13 cellular contexts compared by ENCODE assay signal in the genomic region with DNA sequence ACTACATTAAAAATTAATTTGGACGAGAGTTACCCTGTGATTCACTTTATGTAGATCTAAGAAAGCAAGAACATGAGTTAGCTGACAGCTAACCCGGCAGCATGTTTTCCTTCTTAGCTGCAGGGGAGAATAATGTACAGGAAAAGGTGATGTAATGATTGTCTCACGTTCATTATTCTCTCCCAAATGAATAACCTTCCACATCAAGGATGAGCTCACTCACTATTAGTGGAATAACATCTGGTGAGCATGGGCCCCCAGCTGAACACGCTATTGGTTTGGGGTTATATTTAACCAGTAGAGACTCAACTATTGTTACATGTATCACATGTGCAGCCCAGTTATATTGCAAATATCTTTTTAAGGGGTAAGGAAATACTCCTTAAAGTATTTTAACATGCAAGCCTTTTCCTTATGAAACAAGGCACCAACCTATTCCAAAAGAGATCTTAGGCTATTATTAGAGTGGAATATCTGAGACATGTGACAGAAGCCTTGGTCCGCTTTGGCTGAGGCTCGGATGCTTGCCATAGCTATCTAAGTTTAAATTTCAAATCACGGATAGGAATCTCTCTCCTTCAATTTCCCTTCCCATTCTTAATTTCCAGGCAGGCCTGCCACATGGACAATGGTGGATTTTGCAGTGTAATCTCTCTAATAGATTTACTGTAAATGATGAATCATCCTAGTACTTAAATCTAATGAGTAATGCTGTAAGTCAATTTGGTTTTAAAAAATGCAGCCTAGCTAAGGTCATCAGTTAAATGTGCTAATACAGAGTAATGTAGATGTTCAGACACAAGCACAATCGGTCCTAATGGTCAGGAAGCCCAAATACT.
DNase-seq lines count a peak whose midpoint lies in the region; ATAC-seq, FAIRE-seq and TF ChIP-seq lines count a peak whose summit lies in the region.
"Had no signal": no experiment of that assay in that cellular context is flagged by ENCODE, and none has a peak within 500 bp of the region (broad histone marks: within the 10 kb centered on the region; RNA-seq: fewer than 3 reads in every experiment).

No MANE protein-coding gene starts in this region.

- H3K9me3 ChIP-seq in left lung, result no peaks in the 10 kb centered on the region

- no peaks in the 10 kb centered on the region for H3K27me3 ChIP-seq in left lung

- peak; percentile 60 for ATAC-seq in left lung
- ATAC-seq in HG03280 (IDR thresholded peaks at IDR 0.05; ENCODE audit: unreplicated experiment), result no peak
- ATAC-seq: naive thymus-derived CD4-positive, alpha-beta T cell had no signal

- intact Hi-C loops in left lung (cut with DNase I), result no loop called here

- H3K4me3 ChIP-seq in AG10803 (ENCODE audit: low read length), result no peak overlapping the region
- H3K4me3 ChIP-seq in left lung, result no peak overlapping the region

- TF ChIP-seq CTCF in AG10803 (conservative IDR thresholded peaks at IDR 0.05; ENCODE audit: low read length), result no peak
- no peak for TF ChIP-seq CTCF in left lung (IDR thresholded peaks at IDR 0.05)

- H3K36me3 ChIP-seq in left lung, result no peaks in the 10 kb centered on the region

- H3K27ac ChIP-seq in caudate nucleus (ENCODE audit: low read depth, low read length) (peak overlapping the region; percentile 50), left lung (peak overlapping the region in 1 of 2 donors; percentile 24)

- peaks cover 0 to 4% of the 10 kb centered on the region in 2 donors for H3K4me1 ChIP-seq in left lung

- DNase-seq in AG10803 (ENCODE audit: low read depth), result peak; percentile 89
- DNase-seq in HTR-8/SVneo (ENCODE audit: insufficient read length, low spot score), result peak; percentile 8
- peak in 9 of 61 donors; percentile 3 to 36 (median 14) for DNase-seq in caudate nucleus (lab: John Stamatoyannopoulos, UW)
- DNase-seq in left lung, result no peak
- DNase-seq in LoVo (ENCODE audit: low spot score), result no peak
- DNase-seq in T-helper 9 cell, result no peak
- no peak for DNase-seq in NCI-H1417 treated with DMSO at 0.1 percent for 48 hours (lab: John Stamatoyannopoulos, UW)
- DNase-seq: activated B cell treated with CpG ODN at 0.5 μM for 24 hours; activated naive CD4-positive, alpha-beta T cell; naive thymus-derived CD4-positive, alpha-beta T cell; NCI-H510A treated with DMSO at 0.1 percent for 48 hours had no signal

- FAIRE-seq in HTR-8/SVneo (lab: Jason Lieb, UNC), result no peak
- FAIRE-seq: D721Med had no signal

Comparison
In these comparisons a context has a peak if more than half of its experiments do, and no peak if none do; other contexts are left out.
1. DNase-seq: peak in AG10803 (single experiment) and HTR-8/SVneo (single experiment); none in left lung (0 of 2), LoVo (single experiment), T-helper 9 cell (single experiment) and NCI-H1417 treated with DMSO at 0.1 percent for 48 hours (single experiment).